11 cellular contexts compared by ENCODE assay signal in the genomic region with DNA sequence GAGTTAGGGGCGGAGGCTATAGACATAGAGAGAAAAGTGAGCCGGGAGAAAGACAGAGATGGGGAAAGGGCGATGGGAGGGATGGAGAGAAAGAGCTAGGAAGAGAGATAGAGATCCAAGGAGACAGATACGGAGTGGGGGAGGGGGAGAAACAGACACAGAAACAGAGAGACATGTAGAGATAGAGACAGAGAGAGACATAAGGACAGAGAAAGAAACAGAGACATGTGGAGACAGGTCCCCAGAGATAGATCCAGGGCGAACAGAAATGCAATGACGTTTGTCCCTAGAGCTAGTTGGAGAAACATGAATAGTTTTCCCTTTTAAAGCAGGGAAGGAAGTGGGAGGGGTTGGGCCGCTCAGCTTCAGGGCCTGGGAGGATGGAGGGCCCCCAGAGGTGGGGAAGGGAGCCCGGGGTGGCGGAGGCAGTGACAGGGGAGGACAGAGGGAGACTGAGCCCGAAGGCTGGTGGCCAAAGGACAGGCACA. TPM values are rescaled to one million over a fixed set of nuclear protein-coding genes. Genes with fewer than 3 reads are reported as not detected.
DNase-seq lines count a peak whose midpoint lies in the region; ATAC-seq and TF ChIP-seq lines count a peak whose summit lies in the region.
"Had no signal": no experiment of that assay in that cellular context is flagged by ENCODE, and none has a peak within 500 bp of the region (broad histone marks: within the 10 kb centered on the region; RNA-seq: fewer than 3 reads in every experiment).

No MANE protein-coding gene starts in this region.

- DNase-seq in NCI-H1694 treated with DMSO at 0.1 percent for 48 hours (lab: John Stamatoyannopoulos, UW) (peak; percentile 83), dorsolateral prefrontal cortex (no peak), lung microvascular endothelial cell (ENCODE audit: low read depth in 2 of 2) (peak; percentile 27 to 50), substantia nigra (lab: John Stamatoyannopoulos, UW) (peak in 15 of 49 donors; percentile 8 to 71 (median 21)), amniotic stem cell (lab: John Stamatoyannopoulos, UW) (no peak)
- DNase-seq in activated naive CD4-positive, alpha-beta T cell treated with anti-CD3 and anti-CD28 coated beads, Interleukin-2, amount 10 ng/mL, durations not matched to agents 7 days and 5 days, result no peak
- no peak for DNase-seq in central memory CD4-positive, alpha-beta T cell
- DNase-seq: activated naive CD4-positive, alpha-beta T cell treated with anti-CD3 and anti-CD28 coated beads, Interleukin-2, amount 50 U/mL, for 16 hours had no signal

- H3K4me3 Mint-ChIP-seq in activated naive CD4-positive, alpha-beta T cell treated with anti-CD3 and anti-CD28 coated beads, Interleukin-2, amount 10 ng/mL, durations not matched to agents 7 days and 5 days, result no peak overlapping the region

- TF ChIP-seq CTCF in dorsolateral prefrontal cortex (IDR thresholded peaks at IDR 0.05 in 54 of 56, conservative IDR thresholded peaks at IDR 0.05 in 2 of 56; ENCODE audit: low read depth in 1 of 56, partially characterized antibody in 56 of 56), result no peak

- peaks cover 6% of the 10 kb centered on the region for H3K4me1 Mint-ChIP-seq in activated naive CD4-positive, alpha-beta T cell treated with anti-CD3 and anti-CD28 coated beads, Interleukin-2, amount 10 ng/mL, durations not matched to agents 7 days and 5 days

- H3K27ac Mint-ChIP-seq in activated naive CD4-positive, alpha-beta T cell treated with anti-CD3 and anti-CD28 coated beads, Interleukin-2, amount 10 ng/mL, durations not matched to agents 7 days and 5 days, result no peak overlapping the region

- H3K27me3 Mint-ChIP-seq in activated naive CD4-positive, alpha-beta T cell treated with anti-CD3 and anti-CD28 coated beads, Interleukin-2, amount 10 ng/mL, durations not matched to agents 7 days and 5 days, result peaks cover 46% of the 10 kb centered on the region

- peak overlapping the region; percentile 77 to 100 (median 99) for H3K27ac ChIP-seq in dorsolateral prefrontal cortex
- peak overlapping the region; percentile 99 for H3K27ac ChIP-seq in substantia nigra (ENCODE audit: low read depth, low read length, poor library complexity, severe bottlenecking)
- H3K27ac ChIP-seq: KMS-11, SK-N-MC had no signal

- no peak for ATAC-seq in HG03159 (IDR thresholded peaks at IDR 0.05; ENCODE audit: unreplicated experiment)

- H3K9me3 Mint-ChIP-seq in activated naive CD4-positive, alpha-beta T cell treated with anti-CD3 and anti-CD28 coated beads, Interleukin-2, amount 10 ng/mL, durations not matched to agents 7 days and 5 days, result no peaks in the 10 kb centered on the region

- intact Hi-C loops in dorsolateral prefrontal cortex (cut with DNase I), result no loop called here

- peaks cover 0 to 11% (median 6%) of the 10 kb centered on the region in 45 donors for H3K27me3 ChIP-seq in dorsolateral prefrontal cortex

- no peaks in the 10 kb centered on the region for H3K36me3 Mint-ChIP-seq in activated naive CD4-positive, alpha-beta T cell treated with anti-CD3 and anti-CD28 coated beads, Interleukin-2, amount 10 ng/mL, durations not matched to agents 7 days and 5 days

- CTCF ChIA-PET in activated naive CD4-positive, alpha-beta T cell treated with anti-CD3 and anti-CD28 coated beads, Interleukin-2, amount 10 ng/mL, durations not matched to agents 7 days and 5 days (lab: Charles Lee), result interaction anchor here (2.0 to 3.1 kb wide), 2 partner anchors 8 to 84 kb away, joined by 4 to 8 read pairs; partner anchors contain the start of gene CATSPERG

- peak overlapping the region; percentile 4 to 90 (median 70) for H3K4me3 ChIP-seq in dorsolateral prefrontal cortex
- H3K4me3 ChIP-seq: SK-N-MC had no signal

RNA-seq across cellular contexts. Expression of gene PPP1R14A, which starts 4.6 kb away (rescaled TPM):
- total RNA-seq in dorsolateral prefrontal cortex (100 to 1,000 TPM in 57 of 120 experiments, 10 to 100 TPM in 63; 17.4 to 465 (median 98.7) TPM), lung microvascular endothelial cell (1.6 and 2.6 TPM in 2 replicates)

RNA-seq across cellular contexts. Expression of gene SPINT2, which starts 12.8 kb away (rescaled TPM):
- total RNA-seq in dorsolateral prefrontal cortex (100 to 1,000 TPM in 44 of 120 experiments, 10 to 100 TPM in 76; 41.9 to 135 (median 92.4) TPM), lung microvascular endothelial cell (26.8 and 27.0 TPM in 2 replicates)

RNA-seq across cellular contexts. Expression of gene DPF1, which starts 27.6 kb away (rescaled TPM):
- 10 to 100 TPM; 22.0 to 91.2 (median 57.5) TPM for total RNA-seq in dorsolateral prefrontal cortex
- total RNA-seq in lung microvascular endothelial cell, result under 0.01 and 0.22 TPM in 2 replicates

RNA-seq across cellular contexts. Expression of gene C19orf33, which starts 52.4 kb away (rescaled TPM):
- 1 to 10 TPM in 38 of 120 experiments, under 1 TPM in 1, not detected in 81; 1.00 to 5.1 (median 2.0) TPM for total RNA-seq in dorsolateral prefrontal cortex
- total RNA-seq in lung microvascular endothelial cell, result 0.40 and 2.2 TPM in 2 replicates

Comparison
In these comparisons a context has a peak if more than half of its experiments do, and no peak if none do; other contexts are left out.
1. DNase-seq: peak in NCI-H1694 treated with DMSO at 0.1 percent for 48 hours (single experiment) and lung microvascular endothelial cell (2 of 2); none in dorsolateral prefrontal cortex (0 of 10), activated naive CD4-positive, alpha-beta T cell treated with anti-CD3 and anti-CD28 coated beads, Interleukin-2, amount 10 ng/mL, durations not matched to agents 7 days and 5 days (single experiment), central memory CD4-positive, alpha-beta T cell (single experiment) and amniotic stem cell (single experiment).
2. RNA of gene DPF1, which starts 27.6 kb away (total RNA-seq): 22.0 to 91.2 TPM in dorsolateral prefrontal cortex; under 0.01 to 0.22 TPM in lung microvascular endothelial cell; every median in the first group is over 10 times any median in the second.